Comparison of ENCODE assay signal across 1 cellular context in genomic region chr18:80034068-80034851, GRCh38.
TF ChIP-seq lines count a peak whose summit lies in the region.

Gene RBFA (plus strand): TSS chr18:80034434. CDS start chr18:80034496, 62 bp downstream.

TF ChIP-seq in HEK293, 187 proteins besides CTCF, POLR2A, EP300 and RAD21 (continued from another document and continues in another):
- TF ChIP-seq ZNF639 (tag by site-specific recombination; IDR thresholded peaks at IDR 0.05) (peak; percentile 38; the same call in 1 of the 2 replicates), ZNF791 (tag by site-specific recombination; IDR thresholded peaks at IDR 0.05) (no peak), ZBTB20 (tag by site-specific recombination; IDR thresholded peaks at IDR 0.05) (peak; percentile 64), ZNF302 (tag by site-specific recombination; IDR thresholded peaks at IDR 0.05; ENCODE audit: low read depth) (no peak), OSR2 (tag by site-specific recombination; IDR thresholded peaks at IDR 0.05) (no peak), HIC1 (tag by site-specific recombination; IDR thresholded peaks at IDR 0.05) (peak; percentile 84; the same call in 1 of the 2 replicates), MZF1 (tag by site-specific recombination; IDR thresholded peaks at IDR 0.05; ENCODE audit: borderline replicate concordance) (no peak), PATZ1 (tag by site-specific recombination; IDR thresholded peaks at IDR 0.05) (peak; percentile 48), ZNF26 (tag by site-specific recombination; IDR thresholded peaks at IDR 0.05) (no peak), ZNF580 (tag by site-specific recombination; IDR thresholded peaks at IDR 0.05) (peak; percentile 59; the same call in 1 of the 2 replicates), ZNF623 (tag by site-specific recombination; IDR thresholded peaks at IDR 0.05) (no peak), TCF7L2 (IDR thresholded peaks at IDR 0.05; ENCODE audit: borderline replicate concordance, low read depth, low read length) (no peak), BCL11B (tag by site-specific recombination; IDR thresholded peaks at IDR 0.05; ENCODE audit: low read depth) (no peak), ZNF792 (tag by site-specific recombination; IDR thresholded peaks at IDR 0.05) (no peak), ZNF777 (tag by site-specific recombination; IDR thresholded peaks at IDR 0.05; ENCODE audit: borderline replicate concordance) (0 out of 2 replicates have a peak, but pooled peaks have one; percentile 40), PBX3 (CRISPR knock-in tag; IDR thresholded peaks at IDR 0.05) (no peak; the same call in 1 of the 2 replicates), ZNF585B (tag by site-specific recombination; IDR thresholded peaks at IDR 0.05) (no peak), ZFHX2 (tag by site-specific recombination; conservative IDR thresholded peaks at IDR 0.05) (peak; percentile 9; the same call in 1 of the 2 replicates), ZNF501 (tag by site-specific recombination; IDR thresholded peaks at IDR 0.05) (peak; percentile 92), ZNF18 (tag by site-specific recombination; IDR thresholded peaks at IDR 0.05) (no peak), ZBTB17 (tag by site-specific recombination; IDR thresholded peaks at IDR 0.05) (no peak), AEBP2 (tag by site-specific recombination; IDR thresholded peaks at IDR 0.05; ENCODE audit: borderline replicate concordance) (no peak), ZNF133 (tag by site-specific recombination; IDR thresholded peaks at IDR 0.05) (no peak), ZNF76 (tag by site-specific recombination; IDR thresholded peaks at IDR 0.05; ENCODE audit: borderline replicate concordance, low read depth) (peak; percentile 50; the same call in 1 of the 2 replicates), ZNF140 (tag by site-specific recombination; IDR thresholded peaks at IDR 0.05) (no peak), ZFP41 (tag by site-specific recombination; IDR thresholded peaks at IDR 0.05; ENCODE audit: borderline replicate concordance) (no peak), ZNF10 (tag by site-specific recombination; IDR thresholded peaks at IDR 0.05) (no peak), HOXD13 (CRISPR knock-in tag; IDR thresholded peaks at IDR 0.05; ENCODE audit: borderline replicate concordance) (no peak), MEIS1 (CRISPR knock-in tag; IDR thresholded peaks at IDR 0.05; ENCODE audit: borderline replicate concordance) (no peak), ZNF341 (tag by site-specific recombination; IDR thresholded peaks at IDR 0.05; ENCODE audit: low read depth) (peak; percentile 94), ZBTB44 (tag by site-specific recombination; IDR thresholded peaks at IDR 0.05) (no peak), ZNF202 (tag by site-specific recombination; IDR thresholded peaks at IDR 0.05; ENCODE audit: borderline replicate concordance) (no peak), ZNF132 (tag by site-specific recombination; IDR thresholded peaks at IDR 0.05; ENCODE audit: borderline replicate concordance) (no peak), ZBTB26 (tag by site-specific recombination; optimal IDR thresholded peaks at IDR 0.05) (peak; percentile 94), GLIS1 (tag by site-specific recombination; IDR thresholded peaks at IDR 0.05) (peak; percentile 80), YY2 (tag by site-specific recombination; IDR thresholded peaks at IDR 0.05) (no peak), ZNF670 (tag by site-specific recombination; IDR thresholded peaks at IDR 0.05; ENCODE audit: low read depth) (no peak), ZNF776 (tag by site-specific recombination; IDR thresholded peaks at IDR 0.05; ENCODE audit: borderline replicate concordance) (no peak), ZFP37 (tag by site-specific recombination; IDR thresholded peaks at IDR 0.05) (peak; percentile 60; the same call in 1 of the 2 replicates), ZNF146 (tag by site-specific recombination; IDR thresholded peaks at IDR 0.05) (no peak), ZNF121 (tag by site-specific recombination; IDR thresholded peaks at IDR 0.05) (no peak; the same call in 1 of the 2 replicates), ZNF169 (tag by site-specific recombination; IDR thresholded peaks at IDR 0.05) (no peak), KLF1 (tag by site-specific recombination; IDR thresholded peaks at IDR 0.05) (peak; percentile 92), ZNF658 (tag by site-specific recombination; IDR thresholded peaks at IDR 0.05) (no peak), BCL6B (tag by site-specific recombination; IDR thresholded peaks at IDR 0.05) (no peak), WT1 (tag by site-specific recombination; IDR thresholded peaks at IDR 0.05) (0 out of 2 replicates have a peak, but pooled peaks have one; percentile 18), ZNF473 (tag by site-specific recombination; IDR thresholded peaks at IDR 0.05) (no peak)
